28 cellular contexts compared by ENCODE assay signal in the genomic region with DNA sequence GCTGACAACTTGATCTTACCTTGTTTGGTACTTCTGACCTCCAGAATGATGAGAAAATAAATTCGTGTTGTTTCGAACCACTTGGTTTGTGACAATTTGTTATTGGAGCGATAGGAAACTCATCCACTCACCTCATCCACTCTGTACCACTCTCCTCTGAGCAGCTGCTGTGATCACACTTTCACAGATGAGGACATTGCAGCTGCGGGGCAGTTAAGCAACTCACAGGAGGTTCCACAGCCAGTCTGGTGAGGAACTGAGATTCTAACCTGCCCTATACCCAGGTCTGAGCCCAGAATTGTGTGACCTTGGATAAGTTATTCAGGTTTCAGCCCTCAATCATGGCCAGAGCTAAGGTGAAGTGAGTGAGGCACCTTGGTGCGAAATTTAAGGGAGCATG. TPM values are rescaled to one million over a fixed set of nuclear protein-coding genes. Genes with fewer than 3 reads are reported as not detected.
DNase-seq lines count a peak whose midpoint lies in the region; ATAC-seq and TF ChIP-seq lines count a peak whose summit lies in the region.
"Had no signal": no experiment of that assay in that cellular context is flagged by ENCODE, and none has a peak within 500 bp of the region (broad histone marks: within the 10 kb centered on the region; RNA-seq: fewer than 3 reads in every experiment).

No MANE protein-coding gene starts in this region.

- H3K27me3 ChIP-seq in mammary epithelial cell (ENCODE audit: insufficient read depth, low read length) (no peaks in the 10 kb centered on the region), right lobe of liver (no peaks in the 10 kb centered on the region), uterus (no peaks in the 10 kb centered on the region)
- H3K27me3 ChIP-seq: MG63, Peyer's patch, sigmoid colon had no signal

- H3K4me1 Mint-ChIP-seq in MCF 10A (ENCODE audit: insufficient read depth, unreplicated experiment): peaks cover 26% of the 10 kb centered on the region
- H3K4me1 Mint-ChIP-seq in activated naive CD4-positive, alpha-beta T cell treated with anti-CD3 and anti-CD28 coated beads for 36 hours (ENCODE audit: low read depth): no peaks in the 10 kb centered on the region

- no peaks in the 10 kb centered on the region for H3K9me3 Mint-ChIP-seq in MCF 10A (ENCODE audit: unreplicated experiment)
- peaks cover 7% of the 10 kb centered on the region for H3K9me3 Mint-ChIP-seq in activated naive CD4-positive, alpha-beta T cell treated with anti-CD3 and anti-CD28 coated beads for 36 hours

- TF ChIP-seq POLR2A in right lobe of liver (IDR thresholded peaks at IDR 0.05) (no peak), uterus (IDR thresholded peaks at IDR 0.05) (no peak)

- peaks cover 21% of the 10 kb centered on the region for H3K4me1 ChIP-seq in mammary epithelial cell (ENCODE audit: insufficient read depth, low read length)
- peaks cover 0 to 48% (median 19%) of the 10 kb centered on the region in 4 donors for H3K4me1 ChIP-seq in right lobe of liver
- H3K4me1 ChIP-seq in uterus: peaks cover 0 to 6% of the 10 kb centered on the region in 2 donors

- peak overlapping the region; percentile 37 for H3K27ac Mint-ChIP-seq in MCF 10A (ENCODE audit: low read depth, unreplicated experiment)
- H3K27ac Mint-ChIP-seq in activated naive CD4-positive, alpha-beta T cell treated with anti-CD3 and anti-CD28 coated beads for 36 hours: no peak overlapping the region
- H3K27ac Mint-ChIP-seq: activated CD4-positive, alpha-beta memory T cell treated with anti-CD3 and anti-CD28 coated beads, Interleukin-2, amount 10 ng/mL, durations not matched to agents 7 days and 5 days; progenitor cell of endocrine pancreas had no signal

- no peak for DNase-seq in MCF 10A (ENCODE audit: unreplicated experiment)
- DNase-seq in mammary epithelial cell: no peak
- no peak for DNase-seq in right lobe of liver
- DNase-seq in uterus: no peak
- DNase-seq in activated naive CD4-positive, alpha-beta T cell treated with anti-CD3 and anti-CD28 coated beads for 36 hours: no peak
- no peak for DNase-seq in stimulated activated CD8-positive, alpha-beta memory T cell treated with anti-CD3 and anti-CD28 coated beads, Interleukin-4, amount 100 ng/mL, for 48 hours
- no peak for DNase-seq in anterior cingulate cortex (lab: John Stamatoyannopoulos, UW)
- DNase-seq: activated CD4-positive, alpha-beta memory T cell treated with anti-CD3 and anti-CD28 coated beads, Interleukin-2, amount 10 ng/mL, durations not matched to agents 7 days and 5 days; activated CD4-positive, alpha-beta T cell treated with anti-CD3 and anti-CD28 coated beads for 1 hour; activated CD8-positive, alpha-beta memory T cell treated with anti-CD3 and anti-CD28 coated beads, Interleukin-2, amount 50 U/mL, for 4 hours; activated naive CD4-positive, alpha-beta T cell; CD4-positive, alpha-beta memory T cell; hypothalamus; KG1; MG63; NCI-H2081; NCI-H226; NCI-H526 treated with DMSO at 0.1 percent for 48 hours; Peyer's patch; SIG-M5; sigmoid colon; stimulated activated CD4-positive, alpha-beta T cell treated with anti-CD3 and anti-CD28 coated beads, Interleukin-4, amount 100 ng/mL, for 1 hour had no signal

- in situ Hi-C loops in mammary epithelial cell (cut with MboI; ENCODE audit: low sequenced_read_pairs in 2 of 2): loop anchor here in 1 of 2 donors (10.0 kb wide), 1 partner anchor 129 kb away; no protein-coding TSS in a partner anchor

- H3K4me3 Mint-ChIP-seq in MCF 10A (ENCODE audit: unreplicated experiment): no peak overlapping the region
- H3K4me3 Mint-ChIP-seq in activated naive CD4-positive, alpha-beta T cell treated with anti-CD3 and anti-CD28 coated beads for 36 hours: no peak overlapping the region
- H3K4me3 Mint-ChIP-seq: activated CD4-positive, alpha-beta memory T cell treated with anti-CD3 and anti-CD28 coated beads, Interleukin-2, amount 10 ng/mL, durations not matched to agents 7 days and 5 days; CD4-positive, alpha-beta memory T cell had no signal

- H3K27ac ChIP-seq in mammary epithelial cell (ENCODE audit: insufficient read depth, low read depth, low read length) (no peak overlapping the region), cingulate gyrus (ENCODE audit: low read depth, low read length) (peak overlapping the region; percentile 80), right lobe of liver (peak overlapping the region in 2 of 3 donors; percentile 22 to 25), uterus (peak overlapping the region; percentile 95 to 96)
- H3K27ac ChIP-seq: 22Rv1 had no signal

- dilution Hi-C loops in mammary epithelial cell (cut with HindIII; ENCODE audit: low sequenced_read_pairs): no loop called here

- no peak overlapping the region for H3K9ac ChIP-seq in mammary epithelial cell (ENCODE audit: insufficient read depth, low read length)

- WGBS in mammary epithelial cell (ENCODE audit: low coverage, missing lambda C conversion rate): 98% methylated on average over 5 of the region's 5 CpGs
- WGBS in right lobe of liver (ENCODE audit: insufficient coverage, low coverage, low lambda C conversion rate, missing lambda C conversion rate): 96% methylated on average over 4 of the region's 5 CpGs

- BruUV-seq in MCF 10A (replicated peaks; lab: Mats Ljungman, UMichigan): no TSS peak
- no TSS peak for BruUV-seq in mammary epithelial cell (replicated peaks; lab: Mats Ljungman, UMichigan)

- intact Hi-C loops in MCF 10A (cut with micrococcal nuclease) (no loop called here), mammary epithelial cell (cut with micrococcal nuclease) (no loop called here), right lobe of liver (cut with DNase I) (no loop called here), uterus (cut with DNase I; ENCODE audit: low total_unique reads) (no loop called here)
- intact Hi-C loops in activated naive CD4-positive, alpha-beta T cell treated with anti-CD3 and anti-CD28 coated beads for 36 hours (cut with micrococcal nuclease): no loop called here

- H3K27me3 Mint-ChIP-seq in MCF 10A (ENCODE audit: insufficient read depth, unreplicated experiment): no peaks in the 10 kb centered on the region
- no peaks in the 10 kb centered on the region for H3K27me3 Mint-ChIP-seq in activated naive CD4-positive, alpha-beta T cell treated with anti-CD3 and anti-CD28 coated beads for 36 hours (ENCODE audit: low read depth)
- H3K27me3 Mint-ChIP-seq: progenitor cell of endocrine pancreas had no signal

- CTCF ChIA-PET in MCF 10A (lab: Yijun Ruan, JAX): interaction anchor here (0.6 to 3.7 kb wide), 6 partner anchors 9 to 467 kb away, joined by 3 to 20 read pairs (median 10); no protein-coding TSS in a partner anchor
- CTCF ChIA-PET in mammary epithelial cell (lab: Charles Lee; ENCODE audit: low non-redundant PET): no interaction called here
- CTCF ChIA-PET in activated naive CD4-positive, alpha-beta T cell treated with anti-CD3 and anti-CD28 coated beads for 36 hours (lab: Charles Lee): interaction anchor here (0.8 to 1.5 kb wide), 3 partner anchors 7 to 259 kb away, joined by 3 to 4 read pairs (median 4); no protein-coding TSS in a partner anchor

- POLR2A ChIA-PET in MCF 10A (lab: Yijun Ruan, JAX): interaction anchor here (1.2 to 5.5 kb wide), 8 partner anchors 7 to 185 kb away, joined by 3 to 73 read pairs (median 7); a partner anchor contains a TSS

- no peak for ATAC-seq in right lobe of liver

- no peaks in the 10 kb centered on the region for H4K20me1 ChIP-seq in mammary epithelial cell (ENCODE audit: insufficient read depth, low read length)

- no peak overlapping the region for H3K4me2 ChIP-seq in mammary epithelial cell (ENCODE audit: insufficient read depth, low read depth, low read length)

- H3K9me3 ChIP-seq in mammary epithelial cell (replicated peaks; ENCODE audit: insufficient read depth, low read length) (peaks cover 2% of the 10 kb centered on the region), right lobe of liver (no peaks in the 10 kb centered on the region), uterus (no peaks in the 10 kb centered on the region)
- H3K9me3 ChIP-seq: Peyer's patch, sigmoid colon had no signal

- TF ChIP-seq CTCF in MCF 10A (IDR thresholded peaks at IDR 0.05; ENCODE audit: unreplicated experiment) (no peak), mammary epithelial cell (conservative IDR thresholded peaks at IDR 0.05 in 1 of 2, IDR thresholded peaks at IDR 0.05 in 1 of 2; ENCODE audit: extremely low read depth in 1 of 2, insufficient read depth in 1 of 2, low read depth in 1 of 2, low read length in 2 of 2) (no peak), right lobe of liver (IDR thresholded peaks at IDR 0.05) (no peak), uterus (IDR thresholded peaks at IDR 0.05) (no peak)

- H3K4me3 ChIP-seq in mammary epithelial cell (replicated peaks in 1 of 3; ENCODE audit: insufficient read depth in 1 of 3, low read depth in 2 of 3, low read length in 3 of 3) (no peak overlapping the region), right lobe of liver (no peak overlapping the region), uterus (no peak overlapping the region)
- H3K4me3 ChIP-seq: MG63, Peyer's patch, sigmoid colon had no signal

- H2AFZ ChIP-seq in mammary epithelial cell (ENCODE audit: low read depth, low read length): no peak overlapping the region

- no peaks in the 10 kb centered on the region for H3K36me3 ChIP-seq in mammary epithelial cell (ENCODE audit: insufficient read depth, low read length)
- no peaks in the 10 kb centered on the region for H3K36me3 ChIP-seq in right lobe of liver
- H3K36me3 ChIP-seq in uterus: no peaks in the 10 kb centered on the region
- H3K36me3 ChIP-seq: MG63, Peyer's patch, sigmoid colon had no signal

- no peaks in the 10 kb centered on the region for H3K79me2 ChIP-seq in mammary epithelial cell (ENCODE audit: insufficient read depth, low read length)

- peaks cover 4% of the 10 kb centered on the region for H3K36me3 Mint-ChIP-seq in MCF 10A (ENCODE audit: insufficient read depth, unreplicated experiment)
- no peaks in the 10 kb centered on the region for H3K36me3 Mint-ChIP-seq in activated naive CD4-positive, alpha-beta T cell treated with anti-CD3 and anti-CD28 coated beads for 36 hours (ENCODE audit: low read depth)
- H3K36me3 Mint-ChIP-seq: CD4-positive, alpha-beta memory T cell had no signal

RNA-seq across cellular contexts. Expression of a gene that starts 35.2 kb away (rescaled TPM):
- 0.16 TPM in 1 of 2 replicates, not detected in the other for total RNA-seq in MCF 10A (2022)
- under 1 TPM in 1 of 2 donors, not detected in 1; 0.24 TPM for total RNA-seq in mammary epithelial cell
- polyA plus RNA-seq in mammary epithelial cell: 0.14 TPM
- not detected for polyA minus RNA-seq in mammary epithelial cell
- total RNA-seq in right lobe of liver: 1 to 10 TPM in 5 of 6 experiments, under 1 TPM in 1; 0.98 to 3.0 (median 2.0) TPM
- total RNA-seq in uterus: under 1 TPM in 2 of 4 donors, not detected in 2; 0.14 to 0.46 TPM
- total RNA-seq in activated naive CD4-positive, alpha-beta T cell treated with anti-CD3 and anti-CD28 coated beads for 36 hours: not detected
- total RNA-seq: activated CD4-positive, alpha-beta memory T cell treated with anti-CD3 and anti-CD28 coated beads, Interleukin-2, amount 10 ng/mL, durations not matched to agents 7 days and 5 days; CD4-positive, alpha-beta memory T cell; H1; myocyte; Peyer's patch; progenitor cell of endocrine pancreas; subcutaneous adipose tissue had no signal
